ENCODE assay signal across 8 cellular contexts in the genomic region with DNA sequence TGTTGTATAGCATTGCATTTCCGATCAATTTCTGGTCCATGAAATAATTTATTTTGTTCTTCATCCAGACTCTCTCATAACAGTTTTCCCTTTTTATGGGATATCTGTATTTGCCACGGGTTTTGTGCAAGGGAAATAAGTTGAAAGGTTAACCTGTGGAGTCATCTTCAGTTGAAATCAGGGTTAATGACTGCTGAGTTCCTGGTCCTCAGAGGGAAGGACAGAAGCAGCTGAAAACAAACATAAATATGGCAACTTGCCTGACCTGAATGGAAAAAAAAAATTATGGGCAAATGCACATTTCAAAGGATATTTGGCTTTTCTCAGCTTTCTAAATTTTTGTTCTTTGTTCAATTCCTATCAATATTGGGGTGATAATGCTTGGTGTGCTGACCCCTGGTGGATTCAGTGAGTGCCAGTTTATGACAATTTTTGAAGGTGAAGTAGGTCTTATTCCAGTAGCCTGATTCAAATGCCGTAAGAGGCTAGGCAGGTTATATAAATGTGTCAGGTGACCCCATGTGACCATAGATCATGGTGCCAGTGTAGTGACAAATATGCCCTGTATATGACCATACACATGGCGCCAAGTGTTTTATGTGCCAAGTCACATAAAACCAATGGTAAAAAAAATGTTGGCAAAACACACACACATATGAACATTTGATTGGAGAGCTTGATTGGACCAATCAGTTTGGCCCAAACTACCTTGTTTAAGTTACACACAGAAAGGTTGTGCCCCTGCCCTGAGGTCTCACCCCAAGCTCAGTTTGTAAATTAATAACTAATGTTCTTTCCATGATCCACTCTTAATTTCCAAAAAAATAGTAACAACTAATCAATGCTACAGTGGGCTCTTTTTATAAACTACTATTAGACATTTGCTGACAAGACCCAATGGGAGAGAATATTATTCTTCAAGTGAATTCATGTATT. TPM values are rescaled to one million over a fixed set of nuclear protein-coding genes. Genes with fewer than 3 reads are reported as not detected.
A peak's percentile ranks its signal among the peaks of the same experiment; 100 is the strongest.
DNase-seq lines count a peak whose midpoint lies in the region; ATAC-seq and TF ChIP-seq lines count a peak whose summit lies in the region.

No MANE protein-coding gene starts in this region.

- H3K4me3 ChIP-seq in AG10803 (ENCODE audit: low read length) (no peak overlapping the region), fibroblast of pulmonary artery (replicated peaks; ENCODE audit: low read depth, low read length) (no peak overlapping the region), suprapubic skin (no peak overlapping the region)

- no peaks in the 10 kb centered on the region for H3K27me3 ChIP-seq in suprapubic skin

- H3K9me3 ChIP-seq in suprapubic skin: no peaks in the 10 kb centered on the region

- no peaks in the 10 kb centered on the region for H3K36me3 ChIP-seq in suprapubic skin

- peak; percentile 63 for ATAC-seq in GM18868 (IDR thresholded peaks at IDR 0.05; ENCODE audit: unreplicated experiment)
- no peak for ATAC-seq in GM21737 (IDR thresholded peaks at IDR 0.05; ENCODE audit: unreplicated experiment)

- TF ChIP-seq POLR2A in suprapubic skin (IDR thresholded peaks at IDR 0.05): no peak

- peak; percentile 74 for TF ChIP-seq CTCF in AG10803 (conservative IDR thresholded peaks at IDR 0.05; ENCODE audit: low read length)
- peak; percentile 68 for TF ChIP-seq CTCF in fibroblast of pulmonary artery (IDR thresholded peaks at IDR 0.05; ENCODE audit: low read length, missing control alignments)
- TF ChIP-seq CTCF in suprapubic skin (IDR thresholded peaks at IDR 0.05): peak; percentile 22 to 42

- DNase-seq in AG10803 (ENCODE audit: low read depth) (peak; percentile 21), RPMI7951 (ENCODE audit: low read depth) (peak; percentile 27), fibroblast of pulmonary artery (ENCODE audit: low read depth) (peak; percentile 35), suprapubic skin (ENCODE audit: low spot score in 2 of 2) (no peak), GM19238 (ENCODE audit: insufficient read length, low spot score) (no peak)
- no peak for DNase-seq in effector CD4-positive, alpha-beta T cell

- WGBS in suprapubic skin: 42% methylated on average over 4 of the region's 4 CpGs

- no peak for TF ChIP-seq EP300 in suprapubic skin (IDR thresholded peaks at IDR 0.05)

- H3K27ac ChIP-seq in suprapubic skin: no peak overlapping the region

- H3K4me1 ChIP-seq in suprapubic skin: no peaks in the 10 kb centered on the region

RNA-seq across cellular contexts. Expression of a gene that starts 47.6 kb away (rescaled TPM):
- total RNA-seq in RPMI7951 (2014; rRNA removed; shearing (Covaris generic)): not detected in 2 replicates
- total RNA-seq in suprapubic skin: 1 to 10 TPM in 2 of 4 donors, under 1 TPM in 2; 0.30 to 5.2 (median 1.1) TPM

Comparison
In these comparisons a context has a peak if more than half of its experiments do, and no peak if none do; other contexts are left out.
1. DNase-seq: peak in AG10803 (single experiment), RPMI7951 (single experiment) and fibroblast of pulmonary artery (single experiment); none in suprapubic skin (0 of 2), GM19238 (single experiment) and effector CD4-positive, alpha-beta T cell (single experiment).
2. Peak in every context shown above with its lines, with median percentiles within 50 percentile points of each other: CTCF ChIP-seq.